ENCODE assay signal across 8 cellular contexts in the genomic region with DNA sequence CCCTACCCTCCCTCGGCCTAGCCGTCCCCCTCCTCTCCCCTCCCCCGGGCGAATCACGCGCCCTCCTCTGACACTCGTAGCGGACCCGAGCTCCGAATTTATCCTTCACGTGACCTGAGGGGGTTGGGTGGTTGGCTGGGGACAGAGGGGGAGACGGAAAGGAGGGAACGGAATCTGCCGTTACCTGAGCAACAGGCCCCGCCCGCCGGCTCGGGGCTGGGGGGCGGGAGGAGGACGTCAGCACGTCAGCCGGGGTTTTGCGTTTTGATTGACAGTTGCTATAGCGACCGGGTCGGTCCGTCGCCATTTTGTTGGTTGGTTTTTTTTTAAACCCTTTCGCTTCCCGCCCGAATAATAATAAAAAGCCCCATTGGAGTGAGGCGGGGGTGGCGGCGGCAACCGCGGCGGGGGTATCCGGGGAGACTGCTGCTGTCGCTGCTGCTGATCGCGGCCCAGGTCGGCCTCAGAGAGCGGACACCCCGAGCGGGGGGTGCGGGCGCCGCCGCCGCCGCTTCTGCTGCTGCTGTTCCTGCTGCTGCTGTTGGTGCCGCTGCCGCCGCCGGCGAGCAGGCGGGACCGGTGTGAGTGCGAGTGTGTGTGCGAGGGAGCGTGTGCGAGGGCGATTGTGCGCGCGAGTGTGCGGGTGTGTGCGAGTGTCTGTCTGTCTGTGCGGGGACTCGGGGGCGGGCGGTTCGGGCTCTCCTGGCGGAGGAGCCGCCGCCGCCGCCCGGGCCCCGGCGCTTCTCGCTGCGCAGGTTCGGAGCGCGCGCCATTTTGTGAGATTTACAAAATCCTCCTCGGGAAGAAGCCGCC.
A peak's percentile ranks its signal among the peaks of the same experiment; 100 is the strongest.
DNase-seq lines count a peak whose midpoint lies in the region; ATAC-seq and TF ChIP-seq lines count a peak whose summit lies in the region.

A gene (plus strand): TSS at position 286 of the 813 bp plus-strand sequence. CDS start 53,602 bp downstream, outside the sequence.

- peaks cover 48% of the 10 kb centered on the region for H3K4me1 Mint-ChIP-seq in central memory CD8-positive, alpha-beta T cell

- no peaks in the 10 kb centered on the region for H3K27me3 Mint-ChIP-seq in central memory CD8-positive, alpha-beta T cell

- DNase-seq in AG09309 (ENCODE audit: low read depth) = peak; percentile 96
- peak; percentile 99 to 100 for DNase-seq in NCI-H446 (lab: John Stamatoyannopoulos, UW)
- DNase-seq in activated CD4-positive, CD25-positive, alpha-beta regulatory T cell treated with anti-CD3 and anti-CD28 coated beads, Interleukin-2, amount 50 U/mL, for 16 hours (ENCODE audit: low read depth, low spot score) = peak; percentile 97
- DNase-seq in central memory CD8-positive, alpha-beta T cell (ENCODE audit: low spot score in 2 of 2) = peak; percentile 97
- peak; percentile 99 for DNase-seq in iris pigment epithelial cell (ENCODE audit: low read depth)
- peak; percentile 93 to 95 for DNase-seq in stimulated activated CD4-positive, alpha-beta T cell treated with anti-CD3 and anti-CD28 coated beads, Interleukin-12 subunit alpha, Interleukin-12 subunit beta, amount 100 ng/mL, for 24 hours (ENCODE audit: low read depth in 2 of 2)

- ATAC-seq in GM19025 (IDR thresholded peaks at IDR 0.05; ENCODE audit: low read depth, unreplicated experiment) (peak; percentile 64), HG03342 (IDR thresholded peaks at IDR 0.05; ENCODE audit: unreplicated experiment) (peak; percentile 68)
- ATAC-seq in central memory CD8-positive, alpha-beta T cell (replicated peaks; ENCODE audit: extremely low read depth, poor library complexity, severe bottlenecking) = peak; percentile 80

- peak within 1 kb of the TSS; percentile 100 for H3K4me3 Mint-ChIP-seq in central memory CD8-positive, alpha-beta T cell

- H3K4me3 ChIP-seq in AG09309 (ENCODE audit: control insufficient read depth, low read depth, low read length) = peak within 1 kb of the TSS; percentile 82

- H3K36me3 Mint-ChIP-seq in central memory CD8-positive, alpha-beta T cell (ENCODE audit: insufficient read depth) = peaks cover 22% of the 10 kb centered on the region

- peak within 1 kb of the TSS; percentile 99 for H3K27ac Mint-ChIP-seq in central memory CD8-positive, alpha-beta T cell (ENCODE audit: low read depth)

- no peaks in the 10 kb centered on the region for H3K9me3 Mint-ChIP-seq in central memory CD8-positive, alpha-beta T cell

- TF ChIP-seq CTCF in AG09309 (IDR thresholded peaks at IDR 0.05; ENCODE audit: control insufficient read depth, insufficient read depth, low read depth, low read length, missing control alignments) = no peak

Comparison
In these comparisons a context has a peak if more than half of its experiments do, and no peak if none do; other contexts are left out.
1. Peak in every context shown above with its lines: DNase-seq, ATAC-seq and H3K4me3 ChIP-seq.